In the genomic region with DNA sequence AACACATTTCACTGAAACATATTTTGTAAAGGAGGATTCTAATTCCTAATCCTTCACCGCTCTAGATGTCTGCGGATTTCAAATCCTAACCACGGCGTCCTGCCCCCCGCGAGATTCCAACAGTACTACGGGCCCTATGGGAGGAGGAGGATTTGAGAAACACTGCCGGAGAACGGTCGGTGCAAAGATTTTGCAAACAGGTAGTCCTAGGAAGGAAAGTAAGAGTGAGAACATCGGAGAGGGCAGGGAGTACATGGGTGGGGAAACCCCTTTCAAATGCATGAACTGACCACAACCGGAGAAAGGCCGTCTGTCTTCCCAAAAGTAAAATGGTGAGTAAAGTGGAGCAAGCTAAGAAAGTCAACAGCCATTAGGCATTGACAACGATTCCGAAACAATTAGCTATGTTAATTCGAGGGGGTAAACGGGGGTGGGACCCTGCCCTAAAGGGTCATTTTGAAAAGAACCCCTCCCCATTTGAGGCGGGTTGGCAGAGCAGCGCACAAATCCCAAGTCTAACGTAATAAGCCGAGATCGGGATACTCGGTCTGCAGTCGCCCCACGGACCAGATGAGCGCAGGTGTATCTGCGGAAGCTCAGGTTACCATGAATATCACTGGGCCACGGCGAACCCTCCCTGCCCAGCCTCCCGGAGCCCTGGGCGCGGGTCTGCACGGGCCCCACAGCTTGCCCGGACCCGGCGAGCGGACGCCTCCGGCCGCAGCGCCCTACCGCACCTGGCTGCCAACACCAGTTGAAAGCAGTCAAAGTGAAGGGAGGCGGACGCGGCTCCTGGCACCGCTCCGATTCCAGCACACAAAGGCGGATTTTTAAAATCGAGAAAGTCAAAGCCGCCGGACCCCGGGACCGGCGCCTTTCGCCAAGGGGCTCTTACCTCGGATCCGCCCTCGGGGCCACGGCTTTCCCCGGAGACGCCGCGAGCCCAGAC, we compare ENCODE assay signal across 1 cellular context.
TF ChIP-seq lines count a peak whose summit lies in the region.

No MANE protein-coding gene starts in this region.

TF ChIP-seq in HepG2, 621 proteins besides CTCF, POLR2A, EP300 and RAD21 (continued from another document and continues in another):
- TF ChIP-seq HMGA1 (CRISPR knock-in tag; conservative IDR thresholded peaks at IDR 0.05), result no peak
- peak; percentile 7; the same call in 1 of the 2 replicates for TF ChIP-seq RFXAP (CRISPR knock-in tag; IDR thresholded peaks at IDR 0.05; ENCODE audit: borderline replicate concordance)
- TF ChIP-seq ZNF263 (CRISPR knock-in tag; IDR thresholded peaks at IDR 0.05), result peak; percentile 81
- TF ChIP-seq ZFP37 (CRISPR knock-in tag; IDR thresholded peaks at IDR 0.05; ENCODE audit: borderline replicate concordance), result no peak
- 0 out of 2 replicates have a peak, but pooled peaks have one; percentile 9 for TF ChIP-seq FOXJ3 (CRISPR knock-in tag; IDR thresholded peaks at IDR 0.05; ENCODE audit: borderline replicate concordance)
- no peak for TF ChIP-seq RARA (CRISPR knock-in tag; IDR thresholded peaks at IDR 0.05)
- no peak for TF ChIP-seq PHB2 (IDR thresholded peaks at IDR 0.05; ENCODE audit: partially characterized antibody)
- no peak for TF ChIP-seq REXO4 (CRISPR knock-in tag; IDR thresholded peaks at IDR 0.05; ENCODE audit: borderline replicate concordance)
- peak; percentile 89 for TF ChIP-seq CHD2 (IDR thresholded peaks at IDR 0.05; ENCODE audit: low read depth, low read length)
- peak; percentile 83 for TF ChIP-seq HNRNPLL (IDR thresholded peaks at IDR 0.05; ENCODE audit: low read depth, low read length, poor library complexity, severe bottlenecking)
- no peak for TF ChIP-seq ADNP (CRISPR knock-in tag; IDR thresholded peaks at IDR 0.05)
- TF ChIP-seq U2AF1 (optimal IDR thresholded peaks at IDR 0.05; ENCODE audit: low read depth, low read length), result peak; percentile 69
- TF ChIP-seq YEATS4 (CRISPR knock-in tag; IDR thresholded peaks at IDR 0.05; ENCODE audit: borderline replicate concordance), result peak; percentile 27; the same call in 1 of the 2 replicates
- no peak for TF ChIP-seq ZNF331 (CRISPR knock-in tag; IDR thresholded peaks at IDR 0.05)
- TF ChIP-seq, protein P1, sequence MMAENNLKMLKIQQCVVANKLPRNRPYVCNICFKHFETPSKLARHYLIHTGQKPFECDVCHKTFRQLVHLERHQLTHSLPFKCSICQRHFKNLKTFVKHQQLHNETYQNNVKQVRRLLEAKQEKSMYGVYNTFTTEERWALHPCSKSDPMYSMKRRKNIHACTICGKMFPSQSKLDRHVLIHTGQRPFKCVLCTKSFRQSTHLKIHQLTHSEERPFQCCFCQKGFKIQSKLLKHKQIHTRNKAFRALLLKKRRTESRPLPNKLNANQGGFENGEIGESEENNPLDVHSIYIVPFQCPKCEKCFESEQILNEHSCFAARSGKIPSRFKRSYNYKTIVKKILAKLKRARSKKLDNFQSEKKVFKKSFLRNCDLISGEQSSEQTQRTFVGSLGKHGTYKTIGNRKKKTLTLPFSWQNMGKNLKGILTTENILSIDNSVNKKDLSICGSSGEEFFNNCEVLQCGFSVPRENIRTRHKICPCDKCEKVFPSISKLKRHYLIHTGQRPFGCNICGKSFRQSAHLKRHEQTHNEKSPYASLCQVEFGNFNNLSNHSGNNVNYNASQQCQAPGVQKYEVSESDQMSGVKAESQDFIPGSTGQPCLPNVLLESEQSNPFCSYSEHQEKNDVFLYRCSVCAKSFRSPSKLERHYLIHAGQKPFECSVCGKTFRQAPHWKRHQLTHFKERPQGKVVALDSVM (CRISPR knock-in tag; IDR thresholded peaks at IDR 0.05), result 0 out of 2 replicates have a peak, but pooled peaks have one; percentile 22
- 0 out of 2 replicates have a peak, but pooled peaks have one; percentile 39 for TF ChIP-seq SETDB1 (CRISPR knock-in tag; IDR thresholded peaks at IDR 0.05; ENCODE audit: borderline replicate concordance)
- no peak for TF ChIP-seq SOX6 (IDR thresholded peaks at IDR 0.05)
- TF ChIP-seq SOX6 (CRISPR knock-in tag; IDR thresholded peaks at IDR 0.05), result 0 out of 2 replicates have a peak, but pooled peaks have one; percentile 7
- TF ChIP-seq, protein P2, sequence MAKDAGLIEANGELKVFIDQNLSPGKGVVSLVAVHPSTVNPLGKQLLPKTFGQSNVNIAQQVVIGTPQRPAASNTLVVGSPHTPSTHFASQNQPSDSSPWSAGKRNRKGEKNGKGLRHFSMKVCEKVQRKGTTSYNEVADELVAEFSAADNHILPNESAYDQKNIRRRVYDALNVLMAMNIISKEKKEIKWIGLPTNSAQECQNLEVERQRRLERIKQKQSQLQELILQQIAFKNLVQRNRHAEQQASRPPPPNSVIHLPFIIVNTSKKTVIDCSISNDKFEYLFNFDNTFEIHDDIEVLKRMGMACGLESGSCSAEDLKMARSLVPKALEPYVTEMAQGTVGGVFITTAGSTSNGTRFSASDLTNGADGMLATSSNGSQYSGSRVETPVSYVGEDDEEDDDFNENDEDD (CRISPR knock-in tag; IDR thresholded peaks at IDR 0.05; ENCODE audit: borderline replicate concordance), result 0 out of 2 replicates have a peak, but pooled peaks have one; percentile 24
- TF ChIP-seq ZSCAN20 (CRISPR knock-in tag; IDR thresholded peaks at IDR 0.05; ENCODE audit: borderline replicate concordance), result 0 out of 2 replicates have a peak, but pooled peaks have one; percentile 14
- TF ChIP-seq YEATS2 (CRISPR knock-in tag; IDR thresholded peaks at IDR 0.05; ENCODE audit: borderline replicate concordance), result peak; percentile 57; the same call in 1 of the 2 replicates
- TF ChIP-seq ZNF747 (CRISPR knock-in tag; IDR thresholded peaks at IDR 0.05; ENCODE audit: borderline replicate concordance), result 0 out of 2 replicates have a peak, but pooled peaks have one; percentile 5
- TF ChIP-seq ZFP90 (CRISPR knock-in tag; IDR thresholded peaks at IDR 0.05; ENCODE audit: borderline replicate concordance), result 0 out of 2 replicates have a peak, but pooled peaks have one; percentile 12
- TF ChIP-seq, protein P3, sequence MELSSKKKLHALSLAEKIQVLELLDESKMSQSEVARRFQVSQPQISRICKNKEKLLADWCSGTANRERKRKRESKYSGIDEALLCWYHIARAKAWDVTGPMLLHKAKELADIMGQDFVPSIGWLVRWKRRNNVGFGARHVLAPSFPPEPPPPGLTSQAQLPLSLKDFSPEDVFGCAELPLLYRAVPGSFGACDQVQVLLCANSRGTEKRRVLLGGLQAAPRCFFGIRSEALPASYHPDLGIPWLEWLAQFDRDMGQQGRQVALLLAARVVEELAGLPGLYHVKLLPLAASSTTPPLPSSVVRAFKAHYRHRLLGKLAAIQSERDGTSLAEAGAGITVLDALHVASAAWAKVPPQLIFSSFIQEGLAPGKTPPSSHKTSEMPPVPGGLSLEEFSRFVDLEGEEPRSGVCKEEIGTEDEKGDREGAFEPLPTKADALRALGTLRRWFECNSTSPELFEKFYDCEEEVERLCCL (CRISPR knock-in tag; IDR thresholded peaks at IDR 0.05; ENCODE audit: borderline replicate concordance), result 0 out of 2 replicates have a peak, but pooled peaks have one; percentile 8
- no peak for TF ChIP-seq JUND (CRISPR knock-in tag; IDR thresholded peaks at IDR 0.05)
- TF ChIP-seq, protein P4, sequence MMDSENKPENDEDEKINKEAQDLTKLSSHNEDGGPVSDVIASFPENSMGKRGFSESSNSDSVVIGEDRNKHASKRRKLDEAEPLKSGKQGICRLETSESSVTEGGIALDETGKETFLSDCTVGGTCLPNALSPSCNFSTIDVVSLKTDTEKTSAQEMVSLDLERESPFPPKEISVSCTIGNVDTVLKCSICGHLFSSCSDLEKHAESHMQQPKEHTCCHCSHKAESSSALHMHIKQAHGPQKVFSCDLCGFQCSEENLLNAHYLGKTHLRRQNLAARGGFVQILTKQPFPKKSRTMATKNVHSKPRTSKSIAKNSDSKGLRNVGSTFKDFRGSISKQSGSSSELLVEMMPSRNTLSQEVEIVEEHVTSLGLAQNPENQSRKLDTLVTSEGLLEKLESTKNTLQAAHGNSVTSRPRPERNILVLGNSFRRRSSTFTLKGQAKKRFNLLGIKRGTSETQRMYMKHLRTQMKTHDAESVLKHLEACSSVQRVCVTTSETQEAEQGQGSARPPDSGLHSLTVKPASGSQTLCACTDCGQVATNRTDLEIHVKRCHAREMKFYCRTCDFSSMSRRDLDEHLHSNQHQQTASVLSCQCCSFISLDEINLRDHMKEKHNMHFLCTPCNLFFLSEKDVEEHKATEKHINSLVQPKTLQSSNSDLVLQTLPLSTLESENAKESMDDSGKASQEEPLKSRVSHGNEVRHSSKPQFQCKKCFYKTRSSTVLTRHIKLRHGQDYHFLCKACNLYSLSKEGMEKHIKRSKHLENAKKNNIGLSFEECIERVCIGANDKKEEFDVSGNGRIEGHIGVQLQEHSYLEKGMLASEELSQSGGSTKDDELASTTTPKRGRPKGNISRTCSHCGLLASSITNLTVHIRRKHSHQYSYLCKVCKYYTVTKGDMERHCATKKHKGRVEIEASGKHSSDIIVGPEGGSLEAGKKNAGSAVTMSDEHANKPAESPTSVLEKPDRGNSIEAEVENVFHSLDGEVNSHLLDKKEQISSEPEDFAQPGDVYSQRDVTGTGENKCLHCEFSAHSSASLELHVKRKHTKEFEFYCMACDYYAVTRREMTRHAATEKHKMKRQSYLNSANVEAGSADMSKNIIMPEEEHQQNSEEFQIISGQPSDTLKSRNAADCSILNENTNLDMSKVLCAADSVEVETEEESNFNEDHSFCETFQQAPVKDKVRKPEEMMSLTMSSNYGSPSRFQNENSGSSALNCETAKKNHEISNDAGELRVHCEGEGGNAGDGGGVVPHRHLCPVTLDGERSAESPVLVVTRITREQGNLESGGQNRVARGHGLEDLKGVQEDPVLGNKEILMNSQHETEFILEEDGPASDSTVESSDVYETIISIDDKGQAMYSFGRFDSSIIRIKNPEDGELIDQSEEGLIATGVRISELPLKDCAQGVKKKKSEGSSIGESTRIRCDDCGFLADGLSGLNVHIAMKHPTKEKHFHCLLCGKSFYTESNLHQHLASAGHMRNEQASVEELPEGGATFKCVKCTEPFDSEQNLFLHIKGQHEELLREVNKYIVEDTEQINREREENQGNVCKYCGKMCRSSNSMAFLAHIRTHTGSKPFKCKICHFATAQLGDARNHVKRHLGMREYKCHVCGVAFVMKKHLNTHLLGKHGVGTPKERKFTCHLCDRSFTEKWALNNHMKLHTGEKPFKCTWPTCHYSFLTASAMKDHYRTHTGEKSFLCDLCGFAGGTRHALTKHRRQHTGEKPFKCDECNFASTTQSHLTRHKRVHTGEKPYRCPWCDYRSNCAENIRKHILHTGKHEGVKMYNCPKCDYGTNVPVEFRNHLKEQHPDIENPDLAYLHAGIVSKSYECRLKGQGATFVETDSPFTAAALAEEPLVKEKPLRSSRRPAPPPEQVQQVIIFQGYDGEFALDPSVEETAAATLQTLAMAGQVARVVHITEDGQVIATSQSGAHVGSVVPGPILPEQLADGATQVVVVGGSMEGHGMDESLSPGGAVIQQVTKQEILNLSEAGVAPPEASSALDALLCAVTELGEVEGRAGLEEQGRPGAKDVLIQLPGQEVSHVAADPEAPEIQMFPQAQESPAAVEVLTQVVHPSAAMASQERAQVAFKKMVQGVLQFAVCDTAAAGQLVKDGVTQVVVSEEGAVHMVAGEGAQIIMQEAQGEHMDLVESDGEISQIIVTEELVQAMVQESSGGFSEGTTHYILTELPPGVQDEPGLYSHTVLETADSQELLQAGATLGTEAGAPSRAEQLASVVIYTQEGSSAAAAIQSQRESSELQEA (CRISPR knock-in tag; IDR thresholded peaks at IDR 0.05; ENCODE audit: not compliant biosample characterization), result peak; percentile 15
- TF ChIP-seq ASH2L (IDR thresholded peaks at IDR 0.05; ENCODE audit: insufficient read length, low read depth, low read length), result no peak
- no peak for TF ChIP-seq SRSF1 (optimal IDR thresholded peaks at IDR 0.05; ENCODE audit: low read depth, low read length)
- TF ChIP-seq ZNF292 (CRISPR knock-in tag; IDR thresholded peaks at IDR 0.05; ENCODE audit: borderline replicate concordance, low read depth), result peak; percentile 59
- no peak for TF ChIP-seq CEBPB (IDR thresholded peaks at IDR 0.05; ENCODE audit: borderline replicate concordance, low read depth, low read length)
- no peak for TF ChIP-seq AGO1 (IDR thresholded peaks at IDR 0.05; ENCODE audit: low read depth, low read length, poor library complexity, severe bottlenecking)
- TF ChIP-seq ZSCAN30 (CRISPR knock-in tag; IDR thresholded peaks at IDR 0.05), result 0 out of 2 replicates have a peak, but pooled peaks have one; percentile 16
- TF ChIP-seq, protein P5, sequence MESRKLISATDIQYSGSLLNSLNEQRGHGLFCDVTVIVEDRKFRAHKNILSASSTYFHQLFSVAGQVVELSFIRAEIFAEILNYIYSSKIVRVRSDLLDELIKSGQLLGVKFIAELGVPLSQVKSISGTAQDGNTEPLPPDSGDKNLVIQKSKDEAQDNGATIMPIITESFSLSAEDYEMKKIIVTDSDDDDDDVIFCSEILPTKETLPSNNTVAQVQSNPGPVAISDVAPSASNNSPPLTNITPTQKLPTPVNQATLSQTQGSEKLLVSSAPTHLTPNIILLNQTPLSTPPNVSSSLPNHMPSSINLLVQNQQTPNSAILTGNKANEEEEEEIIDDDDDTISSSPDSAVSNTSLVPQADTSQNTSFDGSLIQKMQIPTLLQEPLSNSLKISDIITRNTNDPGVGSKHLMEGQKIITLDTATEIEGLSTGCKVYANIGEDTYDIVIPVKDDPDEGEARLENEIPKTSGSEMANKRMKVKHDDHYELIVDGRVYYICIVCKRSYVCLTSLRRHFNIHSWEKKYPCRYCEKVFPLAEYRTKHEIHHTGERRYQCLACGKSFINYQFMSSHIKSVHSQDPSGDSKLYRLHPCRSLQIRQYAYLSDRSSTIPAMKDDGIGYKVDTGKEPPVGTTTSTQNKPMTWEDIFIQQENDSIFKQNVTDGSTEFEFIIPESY (CRISPR knock-in tag; IDR thresholded peaks at IDR 0.05), result no peak
- TF ChIP-seq, protein P6, sequence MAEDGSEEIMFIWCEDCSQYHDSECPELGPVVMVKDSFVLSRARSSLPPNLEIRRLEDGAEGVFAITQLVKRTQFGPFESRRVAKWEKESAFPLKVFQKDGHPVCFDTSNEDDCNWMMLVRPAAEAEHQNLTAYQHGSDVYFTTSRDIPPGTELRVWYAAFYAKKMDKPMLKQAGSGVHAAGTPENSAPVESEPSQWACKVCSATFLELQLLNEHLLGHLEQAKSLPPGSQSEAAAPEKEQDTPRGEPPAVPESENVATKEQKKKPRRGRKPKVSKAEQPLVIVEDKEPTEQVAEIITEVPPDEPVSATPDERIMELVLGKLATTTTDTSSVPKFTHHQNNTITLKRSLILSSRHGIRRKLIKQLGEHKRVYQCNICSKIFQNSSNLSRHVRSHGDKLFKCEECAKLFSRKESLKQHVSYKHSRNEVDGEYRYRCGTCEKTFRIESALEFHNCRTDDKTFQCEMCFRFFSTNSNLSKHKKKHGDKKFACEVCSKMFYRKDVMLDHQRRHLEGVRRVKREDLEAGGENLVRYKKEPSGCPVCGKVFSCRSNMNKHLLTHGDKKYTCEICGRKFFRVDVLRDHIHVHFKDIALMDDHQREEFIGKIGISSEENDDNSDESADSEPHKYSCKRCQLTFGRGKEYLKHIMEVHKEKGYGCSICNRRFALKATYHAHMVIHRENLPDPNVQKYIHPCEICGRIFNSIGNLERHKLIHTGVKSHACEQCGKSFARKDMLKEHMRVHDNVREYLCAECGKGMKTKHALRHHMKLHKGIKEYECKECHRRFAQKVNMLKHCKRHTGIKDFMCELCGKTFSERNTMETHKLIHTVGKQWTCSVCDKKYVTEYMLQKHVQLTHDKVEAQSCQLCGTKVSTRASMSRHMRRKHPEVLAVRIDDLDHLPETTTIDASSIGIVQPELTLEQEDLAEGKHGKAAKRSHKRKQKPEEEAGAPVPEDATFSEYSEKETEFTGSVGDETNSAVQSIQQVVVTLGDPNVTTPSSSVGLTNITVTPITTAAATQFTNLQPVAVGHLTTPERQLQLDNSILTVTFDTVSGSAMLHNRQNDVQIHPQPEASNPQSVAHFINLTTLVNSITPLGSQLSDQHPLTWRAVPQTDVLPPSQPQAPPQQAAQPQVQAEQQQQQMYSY (CRISPR knock-in tag; IDR thresholded peaks at IDR 0.05), result no peak
- TF ChIP-seq SALL2 (CRISPR knock-in tag; IDR thresholded peaks at IDR 0.05), result no peak
